ENCODE assay signal across 20 cellular contexts in genomic region chr5:103037673-103038455, GRCh38.
A peak's percentile ranks its signal among the peaks of the same experiment; 100 is the strongest.
DNase-seq lines count a peak whose midpoint lies in the region; ATAC-seq lines count a peak whose summit lies in the region.
"Had no signal": no experiment of that assay in that cellular context is flagged by ENCODE, and none has a peak within 500 bp of the region (broad histone marks: within the 10 kb centered on the region; RNA-seq: fewer than 3 reads in every experiment).

No MANE protein-coding gene starts in this region.

- DNase-seq in NCI-H146 (lab: John Stamatoyannopoulos, UW) (peak; percentile 8), NCI-H146 treated with DMSO at 0.1 percent for 48 hours (lab: John Stamatoyannopoulos, UW; ENCODE audit: unreplicated experiment) (no peak), SK-MEL-5 (ENCODE audit: low read depth, low spot score) (peak; percentile 41), myocyte (ENCODE audit: low read depth) (peak; percentile 15), GDM1 (lab: John Stamatoyannopoulos, UW) (no peak), iPS-NIHi7 (ENCODE audit: extremely low spot score) (no peak)
- DNase-seq in stimulated activated naive CD4-positive, alpha-beta T cell (lab: John Stamatoyannopoulos, UW) = no peak
- DNase-seq: activated CD4-positive, alpha-beta memory T cell treated with anti-CD3 and anti-CD28 coated beads for 36 hours; activated naive CD4-positive, alpha-beta T cell treated with Interleukin-2 at 50 U/mL for 16 hours; anterior cingulate cortex; GOT3; islet precursor cell; NCI-H2107; NK-92 treated with Interleukin-12 subunit alpha and Interleukin-12 subunit beta, amount 100 ng/mL, for 24 hours; Right ventricle myocardium superior; spleen; T-helper 2 cell; testis had no signal

- peak; percentile 41 for ATAC-seq in HG02885 (IDR thresholded peaks at IDR 0.05; ENCODE audit: poor library complexity, unreplicated experiment)
- ATAC-seq: natural killer cell treated with Interleukin-12 subunit alpha and Interleukin-12 subunit beta and Interleukin-15 and Interleukin-18, amount 100 ng/mL, for 72 hours had no signal

- in situ Hi-C loops in SK-MEL-5 (cut with HindIII; ENCODE audit: low pct_unique_long_range_greater_than_20kb, low sequenced_read_pairs) = no loop called here

Comparison
In these comparisons a context has a peak if more than half of its experiments do, and no peak if none do; other contexts are left out.
1. DNase-seq: peak in NCI-H146 (single experiment), SK-MEL-5 (single experiment) and myocyte (single experiment); none in NCI-H146 treated with DMSO at 0.1 percent for 48 hours (single experiment), GDM1 (single experiment), iPS-NIHi7 (single experiment) and stimulated activated naive CD4-positive, alpha-beta T cell (0 of 6).